ENCODE assay signal across 1 cellular context in the genomic region with DNA sequence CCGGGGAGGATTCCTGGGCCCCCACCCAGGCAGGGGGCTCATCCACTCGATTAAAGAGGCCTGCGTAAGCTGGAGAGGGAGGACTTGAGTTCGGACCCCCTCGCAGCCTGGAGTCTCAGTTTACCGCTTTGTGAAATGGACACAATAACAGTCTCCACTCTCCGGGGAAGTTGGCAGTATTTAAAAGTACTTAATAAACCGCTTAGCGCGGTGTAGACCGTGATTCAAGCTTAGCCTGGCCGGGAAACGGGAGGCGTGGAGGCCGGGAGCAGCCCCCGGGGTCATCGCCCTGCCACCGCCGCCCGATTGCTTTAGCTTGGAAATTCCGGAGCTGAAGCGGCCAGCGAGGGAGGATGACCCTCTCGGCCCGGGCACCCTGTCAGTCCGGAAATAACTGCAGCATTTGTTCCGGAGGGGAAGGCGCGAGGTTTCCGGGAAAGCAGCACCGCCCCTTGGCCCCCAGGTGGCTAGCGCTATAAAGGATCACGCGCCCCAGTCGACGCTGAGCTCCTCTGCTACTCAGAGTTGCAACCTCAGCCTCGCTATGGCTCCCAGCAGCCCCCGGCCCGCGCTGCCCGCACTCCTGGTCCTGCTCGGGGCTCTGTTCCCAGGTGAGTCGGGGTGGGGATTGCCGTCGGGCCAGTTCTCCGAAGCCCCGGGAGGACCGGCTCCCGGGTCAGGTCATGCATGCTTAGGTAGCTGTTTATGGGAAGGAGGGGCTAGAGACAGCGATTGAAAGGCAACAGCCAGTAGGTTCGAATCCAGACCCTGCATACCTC.
TF ChIP-seq lines count a peak whose summit lies in the region.

A gene with protein sequence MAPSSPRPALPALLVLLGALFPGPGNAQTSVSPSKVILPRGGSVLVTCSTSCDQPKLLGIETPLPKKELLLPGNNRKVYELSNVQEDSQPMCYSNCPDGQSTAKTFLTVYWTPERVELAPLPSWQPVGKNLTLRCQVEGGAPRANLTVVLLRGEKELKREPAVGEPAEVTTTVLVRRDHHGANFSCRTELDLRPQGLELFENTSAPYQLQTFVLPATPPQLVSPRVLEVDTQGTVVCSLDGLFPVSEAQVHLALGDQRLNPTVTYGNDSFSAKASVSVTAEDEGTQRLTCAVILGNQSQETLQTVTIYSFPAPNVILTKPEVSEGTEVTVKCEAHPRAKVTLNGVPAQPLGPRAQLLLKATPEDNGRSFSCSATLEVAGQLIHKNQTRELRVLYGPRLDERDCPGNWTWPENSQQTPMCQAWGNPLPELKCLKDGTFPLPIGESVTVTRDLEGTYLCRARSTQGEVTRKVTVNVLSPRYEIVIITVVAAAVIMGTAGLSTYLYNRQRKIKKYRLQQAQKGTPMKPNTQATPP (plus strand): TSS at position 505 of the 779 bp plus-strand sequence. CDS start 40 bp downstream, at position 545.

TF ChIP-seq in HepG2, 621 proteins besides CTCF, POLR2A, EP300 and RAD21 (continued from another document and continues in another):
- no peak for TF ChIP-seq IRF1 (CRISPR knock-in tag; IDR thresholded peaks at IDR 0.05; ENCODE audit: low read depth)
- TF ChIP-seq, protein P1, sequence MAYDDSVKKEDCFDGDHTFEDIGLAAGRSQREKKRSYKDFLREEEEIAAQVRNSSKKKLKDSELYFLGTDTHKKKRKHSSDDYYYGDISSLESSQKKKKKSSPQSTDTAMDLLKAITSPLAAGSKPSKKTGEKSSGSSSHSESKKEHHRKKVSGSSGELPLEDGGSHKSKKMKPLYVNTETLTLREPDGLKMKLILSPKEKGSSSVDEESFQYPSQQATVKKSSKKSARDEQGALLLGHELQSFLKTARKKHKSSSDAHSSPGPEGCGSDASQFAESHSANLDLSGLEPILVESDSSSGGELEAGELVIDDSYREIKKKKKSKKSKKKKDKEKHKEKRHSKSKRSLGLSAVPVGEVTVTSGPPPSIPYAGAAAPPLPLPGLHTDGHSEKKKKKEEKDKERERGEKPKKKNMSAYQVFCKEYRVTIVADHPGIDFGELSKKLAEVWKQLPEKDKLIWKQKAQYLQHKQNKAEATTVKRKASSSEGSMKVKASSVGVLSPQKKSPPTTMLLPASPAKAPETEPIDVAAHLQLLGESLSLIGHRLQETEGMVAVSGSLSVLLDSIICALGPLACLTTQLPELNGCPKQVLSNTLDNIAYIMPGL (CRISPR knock-in tag; IDR thresholded peaks at IDR 0.05; ENCODE audit: borderline replicate concordance in 1 of 2, low read depth in 1 of 2), result 0 out of 4 replicates have a peak, but pooled peaks of 1 of the 2 experiments have one; percentile 83
- TF ChIP-seq MTA3 (CRISPR knock-in tag; IDR thresholded peaks at IDR 0.05), result no peak
- TF ChIP-seq MTA1 (CRISPR knock-in tag; IDR thresholded peaks at IDR 0.05; ENCODE audit: borderline replicate concordance), result 0 out of 2 replicates have a peak, but pooled peaks have one; percentile 26
- no peak for TF ChIP-seq KIAA2018 (CRISPR knock-in tag; IDR thresholded peaks at IDR 0.05; ENCODE audit: borderline replicate concordance)
- TF ChIP-seq IKZF1 (IDR thresholded peaks at IDR 0.05), result no peak
- peak; percentile 85 for TF ChIP-seq ZBTB7A (CRISPR knock-in tag; IDR thresholded peaks at IDR 0.05)
- peak; percentile 60; the same call in 1 of the 2 replicates for TF ChIP-seq ZNF749 (CRISPR knock-in tag; IDR thresholded peaks at IDR 0.05; ENCODE audit: borderline replicate concordance)
- peak; percentile 77; the same call in 1 of the 2 replicates for TF ChIP-seq IRX3 (CRISPR knock-in tag; IDR thresholded peaks at IDR 0.05; ENCODE audit: borderline replicate concordance, low read depth)
- TF ChIP-seq ZNF335 (CRISPR knock-in tag; IDR thresholded peaks at IDR 0.05), result peak; percentile 70; the same call in 1 of the 2 replicates
- peak; percentile 69; the same call in 1 of the 2 replicates for TF ChIP-seq MAZ (IDR thresholded peaks at IDR 0.05; ENCODE audit: borderline replicate concordance, low read depth, low read length)
- TF ChIP-seq MAZ (CRISPR knock-in tag; IDR thresholded peaks at IDR 0.05; ENCODE audit: low read depth), result peak; percentile 96
- TF ChIP-seq ZNF276 (CRISPR knock-in tag; IDR thresholded peaks at IDR 0.05; ENCODE audit: low read depth), result peak; percentile 63; the same call in 1 of the 2 replicates
- TF ChIP-seq ZNF703 (CRISPR knock-in tag; IDR thresholded peaks at IDR 0.05; ENCODE audit: borderline replicate concordance), result no peak
- TF ChIP-seq ZNF124 (CRISPR knock-in tag; IDR thresholded peaks at IDR 0.05), result peak; percentile 74; the same call in 1 of the 2 replicates
- no peak for TF ChIP-seq CHCHD3 (CRISPR knock-in tag; IDR thresholded peaks at IDR 0.05)
- TF ChIP-seq HOXA9 (CRISPR knock-in tag; IDR thresholded peaks at IDR 0.05; ENCODE audit: borderline replicate concordance), result no peak
- no peak for TF ChIP-seq ZNF713 (CRISPR knock-in tag; IDR thresholded peaks at IDR 0.05)
- peak; percentile 87 for TF ChIP-seq RARA (CRISPR knock-in tag; IDR thresholded peaks at IDR 0.05)
- TF ChIP-seq, protein P2, sequence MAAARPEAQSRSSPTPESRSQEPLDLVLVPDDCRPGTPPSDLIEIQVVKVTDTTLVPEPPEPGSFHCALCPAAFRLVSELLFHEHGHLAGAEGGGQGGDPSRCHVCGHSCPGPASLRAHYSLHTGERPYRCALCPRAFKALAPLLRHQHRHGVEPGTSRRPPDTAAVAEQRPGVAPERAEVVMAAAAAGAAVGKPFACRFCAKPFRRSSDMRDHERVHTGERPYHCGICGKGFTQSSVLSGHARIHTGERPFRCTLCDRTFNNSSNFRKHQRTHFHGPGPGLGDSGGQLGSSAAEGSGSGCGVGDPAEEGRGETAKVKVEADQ (CRISPR knock-in tag; IDR thresholded peaks at IDR 0.05; ENCODE audit: borderline replicate concordance), result 0 out of 2 replicates have a peak, but pooled peaks have one; percentile 37
- TF ChIP-seq NR2F1 (CRISPR knock-in tag; IDR thresholded peaks at IDR 0.05), result peak; percentile 13 to 46; a peak in 2 of 4 replicates
- TF ChIP-seq ONECUT2 (CRISPR knock-in tag; IDR thresholded peaks at IDR 0.05), result no peak
- no peak for TF ChIP-seq ZNF775 (CRISPR knock-in tag; IDR thresholded peaks at IDR 0.05; ENCODE audit: borderline replicate concordance)
- TF ChIP-seq CC2D1A (CRISPR knock-in tag; IDR thresholded peaks at IDR 0.05), result no peak
- 0 out of 2 replicates have a peak, but pooled peaks have one; percentile 62 for TF ChIP-seq ZNF431 (CRISPR knock-in tag; IDR thresholded peaks at IDR 0.05; ENCODE audit: borderline replicate concordance, low read depth)
- no peak for TF ChIP-seq ATF7 (IDR thresholded peaks at IDR 0.05)
- TF ChIP-seq ATF7 (CRISPR knock-in tag; IDR thresholded peaks at IDR 0.05), result no peak
- TF ChIP-seq ZNF549 (CRISPR knock-in tag; IDR thresholded peaks at IDR 0.05), result no peak
- no peak for TF ChIP-seq HHEX (CRISPR knock-in tag; IDR thresholded peaks at IDR 0.05)
- TF ChIP-seq, protein P3, sequence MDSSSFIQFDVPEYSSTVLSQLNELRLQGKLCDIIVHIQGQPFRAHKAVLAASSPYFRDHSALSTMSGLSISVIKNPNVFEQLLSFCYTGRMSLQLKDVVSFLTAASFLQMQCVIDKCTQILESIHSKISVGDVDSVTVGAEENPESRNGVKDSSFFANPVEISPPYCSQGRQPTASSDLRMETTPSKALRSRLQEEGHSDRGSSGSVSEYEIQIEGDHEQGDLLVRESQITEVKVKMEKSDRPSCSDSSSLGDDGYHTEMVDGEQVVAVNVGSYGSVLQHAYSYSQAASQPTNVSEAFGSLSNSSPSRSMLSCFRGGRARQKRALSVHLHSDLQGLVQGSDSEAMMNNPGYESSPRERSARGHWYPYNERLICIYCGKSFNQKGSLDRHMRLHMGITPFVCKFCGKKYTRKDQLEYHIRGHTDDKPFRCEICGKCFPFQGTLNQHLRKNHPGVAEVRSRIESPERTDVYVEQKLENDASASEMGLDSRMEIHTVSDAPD (CRISPR knock-in tag; IDR thresholded peaks at IDR 0.05), result no peak; the same call in 1 of the 2 replicates
- TF ChIP-seq REXO4 (CRISPR knock-in tag; IDR thresholded peaks at IDR 0.05; ENCODE audit: borderline replicate concordance), result no peak
